ENCODE assay signal across 8 cellular contexts in the genomic region with DNA sequence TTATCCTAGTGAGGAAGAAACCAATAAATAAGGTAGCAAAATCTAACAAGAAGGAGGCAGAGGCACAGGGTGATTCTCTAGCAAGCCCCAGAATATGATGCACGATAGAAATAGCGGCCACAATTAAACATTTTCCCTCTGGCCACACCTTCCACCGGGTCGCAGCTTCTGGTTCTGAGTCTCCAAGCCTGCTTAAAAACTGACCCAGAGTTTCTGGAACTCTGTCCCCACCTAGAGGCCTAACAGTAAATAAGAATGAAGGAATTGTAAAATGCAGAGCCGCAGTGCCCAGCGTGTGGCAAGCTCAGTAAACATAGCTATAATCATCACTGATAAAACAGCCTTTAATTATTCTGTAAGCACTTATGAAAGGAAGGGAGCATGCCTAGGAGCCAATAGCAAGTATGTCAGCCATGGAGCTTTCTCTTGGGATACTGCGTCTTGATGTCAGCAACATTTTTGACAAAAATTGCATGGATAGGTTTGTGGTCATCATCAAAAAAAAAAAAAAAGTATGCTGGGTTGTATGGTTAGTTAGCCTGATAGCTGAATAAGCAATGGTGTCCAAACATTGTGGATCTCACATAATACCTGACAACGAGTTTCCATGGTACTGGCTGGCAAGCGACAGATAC.
DNase-seq lines count a peak whose midpoint lies in the region; ATAC-seq and TF ChIP-seq lines count a peak whose summit lies in the region.

No MANE protein-coding gene starts in this region.

- H3K9me3 ChIP-seq in vagina, result no peaks in the 10 kb centered on the region

- no peak overlapping the region for H3K4me3 ChIP-seq in vagina

- no peak for TF ChIP-seq POLR2A in vagina (IDR thresholded peaks at IDR 0.05)

- H3K36me3 ChIP-seq in vagina, result no peaks in the 10 kb centered on the region

- no peak for ATAC-seq in activated CD4-positive, CD25-positive, alpha-beta regulatory T cell treated with anti-CD3 and anti-CD28 coated beads, Interleukin-2, amount 50 U/mL, for 24 hours
- no peak for ATAC-seq in HG02642 (IDR thresholded peaks at IDR 0.05; ENCODE audit: poor library complexity, unreplicated experiment)

- H3K4me1 ChIP-seq in vagina, result no peaks in the 10 kb centered on the region

- no peaks in the 10 kb centered on the region for H3K27me3 ChIP-seq in vagina

- TF ChIP-seq CTCF in GM20000 (IDR thresholded peaks at IDR 0.05; ENCODE audit: extremely low read depth, missing control alignments) (no peak), vagina (IDR thresholded peaks at IDR 0.05) (no peak)

- DNase-seq in AG20443 (ENCODE audit: low spot score), result peak; percentile 51
- peak; percentile 19 for DNase-seq in GM20000 (ENCODE audit: low spot score)
- peak; percentile 4 for DNase-seq in NCI-H2107 (lab: John Stamatoyannopoulos, UW)
- peak; percentile 30 for DNase-seq in amniotic epithelial cell (ENCODE audit: low read depth)
- peak; percentile 62 for DNase-seq in islet precursor cell
- DNase-seq in vagina (ENCODE audit: extremely low spot score in 2 of 2), result no peak

- intact Hi-C loops in vagina (cut with DNase I), result no loop called here

- H3K27ac ChIP-seq in vagina, result no peak overlapping the region

Comparison
In these comparisons a context has a peak if more than half of its experiments do, and no peak if none do; other contexts are left out.
1. DNase-seq: peak in AG20443 (single experiment), GM20000 (single experiment), NCI-H2107 (single experiment), amniotic epithelial cell (single experiment) and islet precursor cell (single experiment); none in vagina (0 of 2).